1 cellular context compared by ENCODE assay signal in the genomic region with DNA sequence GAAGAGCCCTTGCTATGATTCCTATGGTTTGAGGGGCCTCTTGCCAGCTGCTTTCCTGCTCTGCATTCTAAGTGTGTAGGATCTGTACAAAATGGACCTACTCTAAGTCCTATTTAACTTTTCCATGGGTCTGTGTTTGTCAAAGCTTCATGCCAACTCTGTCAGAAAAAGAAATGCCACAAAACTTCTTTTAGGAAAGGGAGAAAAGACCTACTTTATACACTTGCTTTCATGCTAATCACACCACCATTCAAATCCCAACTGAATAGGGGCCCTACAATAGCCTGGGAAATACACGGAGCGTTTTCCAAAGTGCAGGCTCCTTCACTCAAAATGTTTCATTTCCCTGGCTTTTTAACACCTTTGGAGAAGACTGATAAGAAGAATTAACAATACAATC.
TF ChIP-seq lines count a peak whose summit lies in the region.

No MANE protein-coding gene starts in this region.

TF ChIP-seq in H1, 55 proteins besides CTCF, POLR2A, EP300 and RAD21 (continued from another document):
- TF ChIP-seq, protein P1, sequence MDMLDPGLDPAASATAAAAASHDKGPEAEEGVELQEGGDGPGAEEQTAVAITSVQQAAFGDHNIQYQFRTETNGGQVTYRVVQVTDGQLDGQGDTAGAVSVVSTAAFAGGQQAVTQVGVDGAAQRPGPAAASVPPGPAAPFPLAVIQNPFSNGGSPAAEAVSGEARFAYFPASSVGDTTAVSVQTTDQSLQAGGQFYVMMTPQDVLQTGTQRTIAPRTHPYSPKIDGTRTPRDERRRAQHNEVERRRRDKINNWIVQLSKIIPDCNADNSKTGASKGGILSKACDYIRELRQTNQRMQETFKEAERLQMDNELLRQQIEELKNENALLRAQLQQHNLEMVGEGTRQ (IDR thresholded peaks at IDR 0.05; ENCODE audit: low read length) = no peak
- TF ChIP-seq NANOG (IDR thresholded peaks at IDR 0.05; ENCODE audit: insufficient read depth, low read depth, low read length, poor library complexity, severe bottlenecking) (no peak), JUND (IDR thresholded peaks at IDR 0.05; ENCODE audit: low read length) (no peak), RXRA (IDR thresholded peaks at IDR 0.05; ENCODE audit: insufficient read depth, low read depth, low read length) (no peak), BACH1 (IDR thresholded peaks at IDR 0.05; ENCODE audit: low read length) (no peak), KDM5A (IDR thresholded peaks at IDR 0.05; ENCODE audit: low read length) (no peak), CREB1 (IDR thresholded peaks at IDR 0.05) (no peak), POLR2AphosphoS5 (IDR thresholded peaks at IDR 0.05; ENCODE audit: low read depth, low read length) (no peak)
